Comparison of ENCODE assay signal across 20 cellular contexts in genomic region chr10:77226434-77226833, GRCh38.
"Had no signal": no experiment of that assay in that cellular context is flagged by ENCODE, and none has a peak within 500 bp of the region (broad histone marks: within the 10 kb centered on the region; RNA-seq: fewer than 3 reads in every experiment).

No MANE protein-coding gene starts in this region.

- H3K9me3 Mint-ChIP-seq: activated CD4-positive, alpha-beta T cell treated with anti-CD3 and anti-CD28 coated beads, Interleukin-2, amount 10 ng/mL, durations not matched to agents 24 days and 14 days; activated CD8-positive, alpha-beta T cell treated with anti-CD3 and anti-CD28 coated beads for 36 hours; activated naive CD4-positive, alpha-beta T cell treated with anti-CD3 and anti-CD28 coated beads, Interleukin-2, amount 10 ng/mL, durations not matched to agents 7 days and 5 days; central memory CD8-positive, alpha-beta T cell; immature natural killer cell; memory B cell; natural killer cell treated with Interleukin-12 subunit alpha and Interleukin-12 subunit beta and Interleukin-15 and Interleukin-18, amount 100 ng/mL, for 72 hours; stimulated activated naive CD8-positive, alpha-beta T cell treated with anti-CD3 and anti-CD28 coated beads, Interleukin-15, amount 100 ng/mL, for 72 hours had no signal

- H3K4me1 Mint-ChIP-seq: activated CD4-positive, alpha-beta T cell treated with anti-CD3 and anti-CD28 coated beads, Interleukin-2, amount 10 ng/mL, durations not matched to agents 24 days and 14 days; activated naive CD4-positive, alpha-beta T cell treated with anti-CD3 and anti-CD28 coated beads, Interleukin-2, amount 10 ng/mL, durations not matched to agents 7 days and 5 days; central memory CD8-positive, alpha-beta T cell; memory B cell had no signal

- H3K27ac Mint-ChIP-seq: activated CD4-positive, alpha-beta T cell treated with anti-CD3 and anti-CD28 coated beads, Interleukin-2, amount 10 ng/mL, durations not matched to agents 24 days and 14 days; activated CD8-positive, alpha-beta T cell treated with anti-CD3 and anti-CD28 coated beads for 36 hours; activated naive CD4-positive, alpha-beta T cell treated with anti-CD3 and anti-CD28 coated beads, Interleukin-2, amount 10 ng/mL, durations not matched to agents 7 days and 5 days; immature natural killer cell; memory B cell; natural killer cell treated with Interleukin-12 subunit alpha and Interleukin-12 subunit beta and Interleukin-15 and Interleukin-18, amount 100 ng/mL, for 72 hours; progenitor cell of endocrine pancreas; stimulated activated naive CD8-positive, alpha-beta T cell treated with anti-CD3 and anti-CD28 coated beads, Interleukin-15, amount 100 ng/mL, for 72 hours had no signal

- H3K4me3 ChIP-seq: heart right ventricle, skin epidermis had no signal

- H3K4me1 ChIP-seq: heart right ventricle had no signal

- H3K36me3 Mint-ChIP-seq: activated naive CD4-positive, alpha-beta T cell treated with anti-CD3 and anti-CD28 coated beads, Interleukin-2, amount 10 ng/mL, durations not matched to agents 7 days and 5 days; immature natural killer cell; memory B cell; natural killer cell treated with Interleukin-12 subunit alpha and Interleukin-12 subunit beta and Interleukin-15 and Interleukin-18, amount 100 ng/mL, for 72 hours had no signal

- H3K4me3 Mint-ChIP-seq: activated CD4-positive, alpha-beta T cell treated with anti-CD3 and anti-CD28 coated beads, Interleukin-2, amount 10 ng/mL, durations not matched to agents 24 days and 14 days; activated CD8-positive, alpha-beta T cell treated with anti-CD3 and anti-CD28 coated beads for 36 hours; activated naive CD4-positive, alpha-beta T cell treated with anti-CD3 and anti-CD28 coated beads, Interleukin-2, amount 10 ng/mL, durations not matched to agents 7 days and 5 days; central memory CD8-positive, alpha-beta T cell; immature natural killer cell; memory B cell; natural killer cell treated with Interleukin-12 subunit alpha and Interleukin-12 subunit beta and Interleukin-15 and Interleukin-18, amount 100 ng/mL, for 72 hours; stimulated activated naive CD8-positive, alpha-beta T cell treated with anti-CD3 and anti-CD28 coated beads, Interleukin-15, amount 100 ng/mL, for 72 hours had no signal

- ATAC-seq: activated CD8-positive, alpha-beta T cell treated with anti-CD3 and anti-CD28 coated beads for 36 hours; esophagus mucosa; heart right ventricle; natural killer cell treated with Interleukin-12 subunit alpha and Interleukin-12 subunit beta and Interleukin-15 and Interleukin-18, amount 100 ng/mL, for 72 hours; right cardiac atrium; stimulated activated naive CD8-positive, alpha-beta T cell treated with anti-CD3 and anti-CD28 coated beads, Interleukin-15, amount 100 ng/mL, for 72 hours had no signal

- H3K27ac ChIP-seq: heart right ventricle, skin epidermis had no signal

- DNase-seq: activated CD4-positive, alpha-beta T cell treated with anti-CD3 and anti-CD28 coated beads, Interleukin-2, amount 10 ng/mL, durations not matched to agents 24 days and 14 days; activated CD8-positive, alpha-beta T cell treated with anti-CD3 and anti-CD28 coated beads for 36 hours; activated effector memory CD4-positive, alpha-beta T cell treated with Interleukin-2 at 50 U/mL for 16 hours; activated naive CD4-positive, alpha-beta T cell treated with anti-CD3 and anti-CD28 coated beads, Interleukin-2, amount 10 ng/mL, durations not matched to agents 7 days and 5 days; activated T-cell treated with anti-CD3 and anti-CD28 coated beads, Interleukin-2, amount 50 U/mL, for 1 hour; aorta; effector CD4-positive, alpha-beta T cell; heart right ventricle; immature natural killer cell; right cardiac atrium; stimulated activated CD4-positive, alpha-beta T cell treated with anti-CD3 and anti-CD28 coated beads, Interleukin-15, amount 100 ng/mL, for 24 hours; stimulated activated CD4-positive, alpha-beta T cell treated with anti-CD3 and anti-CD28 coated beads, Interleukin-2, amount 100 ng/mL, for 48 hours; stimulated activated naive CD8-positive, alpha-beta T cell treated with anti-CD3 and anti-CD28 coated beads, Interleukin-15, amount 100 ng/mL, for 72 hours; T1000 had no signal

- H3K9me3 ChIP-seq: heart right ventricle had no signal

- H3K36me3 ChIP-seq: heart right ventricle had no signal
